In the genomic region with DNA sequence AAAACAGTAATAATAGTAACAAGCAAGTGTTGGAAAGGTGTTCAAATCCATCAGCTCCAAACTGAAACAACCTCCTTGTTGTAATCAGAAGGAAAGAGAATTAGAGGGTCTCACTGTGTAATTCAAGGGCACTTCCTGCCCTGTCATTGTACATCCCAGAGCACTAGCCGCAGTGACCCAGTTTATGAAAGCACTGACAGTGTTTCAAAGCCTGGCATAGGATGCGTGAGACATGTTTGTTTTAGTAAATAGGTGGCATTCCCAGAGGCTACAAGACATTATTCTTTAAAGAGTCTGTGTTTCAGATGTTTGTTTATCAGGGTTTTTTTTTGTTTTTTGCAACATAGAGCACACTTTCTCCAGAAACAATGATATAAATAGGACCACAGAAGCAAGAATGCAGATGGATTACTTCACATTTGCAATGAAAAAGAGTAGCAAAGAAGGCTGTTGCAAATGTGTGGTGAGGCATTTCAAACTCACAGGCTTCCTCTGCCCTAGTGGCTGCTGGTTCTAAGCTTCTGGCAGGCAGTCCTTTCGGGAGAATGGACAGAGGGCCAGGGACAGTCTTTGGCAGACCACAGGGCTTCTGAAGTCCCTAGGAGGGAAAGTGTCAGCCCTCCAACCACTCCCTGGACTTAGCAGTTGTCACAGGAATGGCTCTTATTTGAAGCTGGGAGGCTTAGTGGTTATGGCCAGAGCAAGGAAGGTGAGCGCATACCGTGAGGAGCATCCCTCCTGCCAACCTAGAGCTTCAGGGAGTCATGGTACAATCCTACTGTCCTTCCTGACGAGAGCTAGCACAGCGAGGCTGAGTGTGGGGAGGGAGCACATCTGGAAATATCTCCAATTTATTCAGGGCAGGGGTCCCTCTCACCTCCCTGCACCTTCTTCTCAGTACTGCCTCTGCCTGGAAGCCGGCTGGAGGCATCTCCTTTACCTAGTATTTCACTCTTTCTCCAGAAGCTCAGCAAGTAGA, we compare ENCODE assay signal across 8 cellular contexts. TPM values are rescaled to one million over a fixed set of nuclear protein-coding genes. Genes with fewer than 3 reads are reported as not detected.
A peak's percentile ranks its signal among the peaks of the same experiment; 100 is the strongest.
DNase-seq lines count a peak whose midpoint lies in the region; ATAC-seq and TF ChIP-seq lines count a peak whose summit lies in the region.

No MANE protein-coding gene starts in this region.

- H3K4me3 Mint-ChIP-seq in activated naive CD4-positive, alpha-beta T cell treated with anti-CD3 and anti-CD28 coated beads for 36 hours, result no peak overlapping the region
- peak overlapping the region; percentile 82 for H3K4me3 Mint-ChIP-seq in type B pancreatic cell

- no peaks in the 10 kb centered on the region for H3K9me3 ChIP-seq in prostate gland

- no peaks in the 10 kb centered on the region for H3K36me3 ChIP-seq in prostate gland

- H3K27me3 ChIP-seq in dorsolateral prefrontal cortex (no peaks in the 10 kb centered on the region), prostate gland (replicated peaks; ENCODE audit: insufficient read depth) (no peaks in the 10 kb centered on the region)

- no peak for TF ChIP-seq POLR2A in prostate gland (IDR thresholded peaks at IDR 0.05)

- H3K9me3 Mint-ChIP-seq in activated naive CD4-positive, alpha-beta T cell treated with anti-CD3 and anti-CD28 coated beads, Interleukin-2, amount 50 U/mL, for 72 hours, result peaks cover 0 to 12% of the 10 kb centered on the region in 2 donors
- no peaks in the 10 kb centered on the region for H3K9me3 Mint-ChIP-seq in activated naive CD4-positive, alpha-beta T cell treated with anti-CD3 and anti-CD28 coated beads for 36 hours
- peaks cover 10% of the 10 kb centered on the region for H3K9me3 Mint-ChIP-seq in type B pancreatic cell

- H3K27ac Mint-ChIP-seq in activated naive CD4-positive, alpha-beta T cell treated with anti-CD3 and anti-CD28 coated beads, Interleukin-2, amount 50 U/mL, for 72 hours, result peak overlapping the region in 1 of 2 donors; percentile 21
- H3K27ac Mint-ChIP-seq in activated naive CD4-positive, alpha-beta T cell treated with anti-CD3 and anti-CD28 coated beads for 36 hours, result no peak overlapping the region
- H3K27ac Mint-ChIP-seq in type B pancreatic cell, result peak overlapping the region; percentile 94

- peaks cover 0 to 11% of the 10 kb centered on the region in 2 donors for H3K36me3 Mint-ChIP-seq in activated naive CD4-positive, alpha-beta T cell treated with anti-CD3 and anti-CD28 coated beads, Interleukin-2, amount 50 U/mL, for 72 hours
- H3K36me3 Mint-ChIP-seq in activated naive CD4-positive, alpha-beta T cell treated with anti-CD3 and anti-CD28 coated beads for 36 hours (ENCODE audit: low read depth), result no peaks in the 10 kb centered on the region
- H3K36me3 Mint-ChIP-seq in type B pancreatic cell, result peaks cover 7% of the 10 kb centered on the region

- peaks cover 2% of the 10 kb centered on the region for H3K27me3 Mint-ChIP-seq in activated naive CD4-positive, alpha-beta T cell treated with anti-CD3 and anti-CD28 coated beads for 36 hours (ENCODE audit: low read depth)
- no peaks in the 10 kb centered on the region for H3K27me3 Mint-ChIP-seq in type B pancreatic cell

- CTCF ChIA-PET in activated naive CD4-positive, alpha-beta T cell treated with anti-CD3 and anti-CD28 coated beads for 36 hours (lab: Charles Lee), result no interaction called here

- peak overlapping the region in 39 of 59 donors; percentile 3 to 78 (median 42) for H3K27ac ChIP-seq in dorsolateral prefrontal cortex
- no peak overlapping the region for H3K27ac ChIP-seq in prostate gland

- intact Hi-C loops in activated naive CD4-positive, alpha-beta T cell treated with anti-CD3 and anti-CD28 coated beads for 36 hours (cut with micrococcal nuclease), result no loop called here
- intact Hi-C loops in dorsolateral prefrontal cortex (cut with DNase I), result no loop called here
- intact Hi-C loops in prostate gland (cut with DNase I), result no loop called here
- intact Hi-C loops in left colon (cut with DNase I, micrococcal nuclease), result no loop called here

- no peak for DNase-seq in activated naive CD4-positive, alpha-beta T cell treated with anti-CD3 and anti-CD28 coated beads, Interleukin-2, amount 50 U/mL, for 72 hours (ENCODE audit: low spot score in 2 of 2)
- DNase-seq in activated naive CD4-positive, alpha-beta T cell treated with anti-CD3 and anti-CD28 coated beads for 36 hours, result no peak
- DNase-seq in dorsolateral prefrontal cortex (no peak), type B pancreatic cell (ENCODE audit: extremely low spot score, unreplicated experiment) (no peak), prostate gland (ENCODE audit: low spot score) (no peak), cerebellar nuclear complex (lab: John Stamatoyannopoulos, UW) (no peak), left colon (no peak)

- no peaks in the 10 kb centered on the region for H3K4me1 ChIP-seq in prostate gland (replicated peaks)

- 77% methylated on average over 8 of the region's 8 CpGs for WGBS in prostate gland

- TF ChIP-seq CTCF in dorsolateral prefrontal cortex (IDR thresholded peaks at IDR 0.05 in 54 of 56, conservative IDR thresholded peaks at IDR 0.05 in 2 of 56; ENCODE audit: low read depth in 1 of 56, partially characterized antibody in 56 of 56) (no peak), type B pancreatic cell (conservative IDR thresholded peaks at IDR 0.05) (no peak), prostate gland (IDR thresholded peaks at IDR 0.05) (no peak)

- ATAC-seq in activated naive CD4-positive, alpha-beta T cell treated with anti-CD3 and anti-CD28 coated beads, Interleukin-2, amount 50 U/mL, for 72 hours, result peak; percentile 3 to 4
- peak; percentile 12 for ATAC-seq in HG03460 (IDR thresholded peaks at IDR 0.05; ENCODE audit: unreplicated experiment)
- ATAC-seq in left colon, result no peak

- H3K4me1 Mint-ChIP-seq in activated naive CD4-positive, alpha-beta T cell treated with anti-CD3 and anti-CD28 coated beads for 36 hours (ENCODE audit: low read depth), result peaks cover 11% of the 10 kb centered on the region
- H3K4me1 Mint-ChIP-seq in type B pancreatic cell (ENCODE audit: unreplicated experiment), result peaks cover 13% of the 10 kb centered on the region

- H3K4me3 ChIP-seq in dorsolateral prefrontal cortex (peak overlapping the region in 27 of 59 donors; percentile 1 to 52 (median 19)), prostate gland (no peak overlapping the region)

RNA-seq across cellular contexts. Expression of gene TIPARP, which starts 31.4 kb away (rescaled TPM):
- 100 to 1,000 TPM in 1 of 2 donors, 10 to 100 TPM in 1; 27.0 to 111 TPM for total RNA-seq in activated naive CD4-positive, alpha-beta T cell treated with anti-CD3 and anti-CD28 coated beads, Interleukin-2, amount 50 U/mL, for 72 hours
- total RNA-seq in activated naive CD4-positive, alpha-beta T cell treated with anti-CD3 and anti-CD28 coated beads for 36 hours, result 10 to 100 TPM; 15.7 to 17.1 TPM
- total RNA-seq in dorsolateral prefrontal cortex (10 to 100 TPM; 13.7 to 81.5 (median 24.6) TPM), type B pancreatic cell (ENCODE audit: low replicate concordance) (37.5 and 48.1 TPM in 2 replicates), prostate gland (10 to 100 TPM; 31.9 to 52.0 TPM), left colon (10 to 100 TPM; 31.1 to 33.9 TPM)

Comparison
In these comparisons a context has a peak if more than half of its experiments do, and no peak if none do; other contexts are left out.
1. H3K27ac ChIP-seq: peak in dorsolateral prefrontal cortex (39 of 59); none in prostate gland (0 of 2).